In genomic region chr3:41881233-41881821, GRCh38 we compare ENCODE assay signal across 8 cellular contexts.
A peak's percentile ranks its signal among the peaks of the same experiment; 100 is the strongest.
DNase-seq lines count a peak whose midpoint lies in the region; ATAC-seq and TF ChIP-seq lines count a peak whose summit lies in the region.

No MANE protein-coding gene starts in this region.

- CTCF ChIA-PET in WTC11 (lab: Charles Lee) = no interaction called here

- POLR2A ChIA-PET in WTC11 (lab: Charles Lee) = no interaction called here

- intact Hi-C loops in thyroid gland (cut with DNase I) = loop anchor here (5.0 to 10.0 kb wide), 2 partner anchors 1299 to 1557 kb away; no protein-coding TSS in a partner anchor

- H3K27ac Mint-ChIP-seq in WTC11 (no peak overlapping the region), immature natural killer cell (no peak overlapping the region)

- H3K4me3 ChIP-seq in thyroid gland (replicated peaks in 1 of 3) = no peak overlapping the region

- TF ChIP-seq CTCF in WTC11 (IDR thresholded peaks at IDR 0.05) (peak; percentile 52), thyroid gland (IDR thresholded peaks at IDR 0.05) (peak; percentile 50 to 86 (median 60))

- no peaks in the 10 kb centered on the region for H3K9me3 Mint-ChIP-seq in WTC11
- no peaks in the 10 kb centered on the region for H3K9me3 Mint-ChIP-seq in immature natural killer cell

- H3K4me1 Mint-ChIP-seq in WTC11 (no peaks in the 10 kb centered on the region), immature natural killer cell (no peaks in the 10 kb centered on the region)

- no peaks in the 10 kb centered on the region for H3K36me3 Mint-ChIP-seq in WTC11
- H3K36me3 Mint-ChIP-seq in immature natural killer cell = peaks cover 0 to 10% (median 6%) of the 10 kb centered on the region in 3 donors

- WGBS in thyroid gland, 2 donors = 55 to 58% methylated on average over 3 of the region's 3 CpGs

- no peaks in the 10 kb centered on the region for H3K27me3 Mint-ChIP-seq in WTC11 (ENCODE audit: low read depth)
- no peaks in the 10 kb centered on the region for H3K27me3 Mint-ChIP-seq in immature natural killer cell (ENCODE audit: low read depth in 3 of 3)

- H3K27ac ChIP-seq in thyroid gland = no peak overlapping the region

- peaks cover 4 to 7% of the 10 kb centered on the region in 2 donors for H3K4me1 ChIP-seq in thyroid gland

- no peaks in the 10 kb centered on the region for H3K27me3 ChIP-seq in thyroid gland

- no peak for TF ChIP-seq POLR2A in thyroid gland (IDR thresholded peaks at IDR 0.05)

- H3K9me3 ChIP-seq in thyroid gland = no peaks in the 10 kb centered on the region

- DNase-seq in NCI-H1694 treated with DMSO at 0.1 percent for 48 hours (lab: John Stamatoyannopoulos, UW) = peak; percentile 1
- DNase-seq in NCI-H1694 (lab: John Stamatoyannopoulos, UW) = no peak
- DNase-seq in LHCN-M2 (ENCODE audit: low read depth) = peak; percentile 48
- no peak for DNase-seq in WTC11 (ENCODE audit: low spot score)
- DNase-seq in immature natural killer cell = peak; percentile 32 to 37 (median 37)
- DNase-seq in thyroid gland = no peak
- no peak for DNase-seq in COLO668 (lab: John Stamatoyannopoulos, UW; ENCODE audit: unreplicated experiment)
- DNase-seq in activated T-cell treated with anti-CD3 and anti-CD28 coated beads for 4 hours = no peak

- no peak for ATAC-seq in WTC11

- H3K36me3 ChIP-seq in thyroid gland = no peaks in the 10 kb centered on the region

- H3K4me3 Mint-ChIP-seq in WTC11 (no peak overlapping the region), immature natural killer cell (no peak overlapping the region)

TF ChIP-seq in WTC11, 78 proteins besides CTCF, POLR2A, EP300 and RAD21:
- TF ChIP-seq SMAD3 (CRISPR knock-in tag; IDR thresholded peaks at IDR 0.05; ENCODE audit: borderline replicate concordance) = no peak
- no peak for TF ChIP-seq SMAD4 (CRISPR knock-in tag; IDR thresholded peaks at IDR 0.05)
- no peak for TF ChIP-seq PREB (CRISPR knock-in tag; IDR thresholded peaks at IDR 0.05; ENCODE audit: borderline replicate concordance)
- no peak for TF ChIP-seq ZBTB43 (CRISPR knock-in tag; IDR thresholded peaks at IDR 0.05)
- TF ChIP-seq CREB1 (CRISPR knock-in tag; IDR thresholded peaks at IDR 0.05) = no peak
- no peak for TF ChIP-seq ATF3 (CRISPR knock-in tag; conservative IDR thresholded peaks at IDR 0.05)
- TF ChIP-seq KAT7 (CRISPR knock-in tag; IDR thresholded peaks at IDR 0.05; ENCODE audit: borderline replicate concordance) = no peak
- TF ChIP-seq RELA (CRISPR knock-in tag; IDR thresholded peaks at IDR 0.05; ENCODE audit: borderline replicate concordance) = no peak
- TF ChIP-seq IRF1 (CRISPR knock-in tag; IDR thresholded peaks at IDR 0.05) = no peak
- TF ChIP-seq TEAD1 (CRISPR knock-in tag; IDR thresholded peaks at IDR 0.05) = no peak
- no peak for TF ChIP-seq ZMAT4 (CRISPR knock-in tag; IDR thresholded peaks at IDR 0.05)
- TF ChIP-seq NFE2L1 (CRISPR knock-in tag; IDR thresholded peaks at IDR 0.05) = no peak
- no peak for TF ChIP-seq ETV6 (CRISPR knock-in tag; IDR thresholded peaks at IDR 0.05)
- TF ChIP-seq GABPB1 (CRISPR knock-in tag; IDR thresholded peaks at IDR 0.05) = no peak
- no peak for TF ChIP-seq NR1H2 (CRISPR knock-in tag; IDR thresholded peaks at IDR 0.05)
- no peak for TF ChIP-seq FOXP4 (CRISPR knock-in tag; IDR thresholded peaks at IDR 0.05)
- no peak for TF ChIP-seq CDX4 (CRISPR knock-in tag; IDR thresholded peaks at IDR 0.05; ENCODE audit: borderline replicate concordance)
- TF ChIP-seq ERG (CRISPR knock-in tag; IDR thresholded peaks at IDR 0.05) = no peak

Comparison
In these comparisons a context has a peak if more than half of its experiments do, and no peak if none do; other contexts are left out.
1. DNase-seq: peak in NCI-H1694 treated with DMSO at 0.1 percent for 48 hours (single experiment), LHCN-M2 (single experiment) and immature natural killer cell (3 of 3); none in NCI-H1694 (single experiment), WTC11 (single experiment), thyroid gland (0 of 2), COLO668 (single experiment) and activated T-cell treated with anti-CD3 and anti-CD28 coated beads for 4 hours (single experiment).